In genomic region chr13:29411493-29411892, GRCh38 we compare ENCODE assay signal across 29 cellular contexts.
DNase-seq lines count a peak whose midpoint lies in the region; ATAC-seq, FAIRE-seq and TF ChIP-seq lines count a peak whose summit lies in the region.
"Had no signal": no experiment of that assay in that cellular context is flagged by ENCODE, and none has a peak within 500 bp of the region (broad histone marks: within the 10 kb centered on the region; RNA-seq: fewer than 3 reads in every experiment).

No MANE protein-coding gene starts in this region.

- H3K36me3 ChIP-seq in astrocyte (ENCODE audit: insufficient read depth, low read length), result no peaks in the 10 kb centered on the region
- H3K36me3 ChIP-seq in tibial artery, result no peaks in the 10 kb centered on the region
- H3K36me3 ChIP-seq: neural progenitor cell, sigmoid colon had no signal

- H3K27ac Mint-ChIP-seq in astrocyte (ENCODE audit: unreplicated experiment), result no peak overlapping the region
- H3K27ac Mint-ChIP-seq: activated CD4-positive, alpha-beta memory T cell treated with anti-CD3 and anti-CD28 coated beads, Interleukin-2, amount 10 ng/mL, durations not matched to agents 7 days and 5 days; activated naive CD8-positive, alpha-beta T cell treated with anti-CD3 and anti-CD28 coated beads, Interleukin-2, amount 10 ng/mL, durations not matched to agents 7 days and 5 days; CD4-positive, alpha-beta memory T cell; GM23338; neural progenitor cell had no signal

- H3K4me2 ChIP-seq in astrocyte (ENCODE audit: low read length), result no peak overlapping the region
- H3K4me2 ChIP-seq: GM23338, neural progenitor cell had no signal

- H3K9me3 Mint-ChIP-seq in astrocyte (ENCODE audit: unreplicated experiment), result peaks cover 4% of the 10 kb centered on the region
- H3K9me3 Mint-ChIP-seq: activated CD4-positive, alpha-beta memory T cell treated with anti-CD3 and anti-CD28 coated beads, Interleukin-2, amount 10 ng/mL, durations not matched to agents 7 days and 5 days had no signal

- H3K4me3 ChIP-seq in AG10803 (ENCODE audit: low read length) (no peak overlapping the region), HFF-Myc (replicated peaks; ENCODE audit: low read depth, low read length) (no peak overlapping the region), astrocyte (ENCODE audit: insufficient read depth, low read depth, low read length) (no peak overlapping the region), tibial artery (no peak overlapping the region)
- H3K4me3 ChIP-seq: GM12878, GM23338, neural progenitor cell, sigmoid colon had no signal

- no peaks in the 10 kb centered on the region for H3K4me1 Mint-ChIP-seq in astrocyte (ENCODE audit: low read depth, unreplicated experiment)
- H3K4me1 Mint-ChIP-seq: CD4-positive, alpha-beta memory T cell; GM23338 had no signal

- no peaks in the 10 kb centered on the region for H3K27me3 Mint-ChIP-seq in astrocyte (ENCODE audit: low read depth, unreplicated experiment)
- H3K27me3 Mint-ChIP-seq: activated CD4-positive, alpha-beta memory T cell treated with anti-CD3 and anti-CD28 coated beads, Interleukin-2, amount 10 ng/mL, durations not matched to agents 7 days and 5 days had no signal

- peak; percentile 29 for ATAC-seq in foreskin keratinocyte
- ATAC-seq: activated CD4-positive, CD25-positive, alpha-beta regulatory T cell treated with anti-CD3 and anti-CD28 coated beads, Interleukin-2, amount 50 U/mL, for 24 hours; esophagus mucosa; GM12878; GM23338; stimulated activated naive CD8-positive, alpha-beta T cell treated with anti-CD3 and anti-CD28 coated beads, Interleukin-15, Interleukin-2, amounts not matched to agents 100 U/mL and 50 U/mL, for 24 hours had no signal

- H3K27ac ChIP-seq in astrocyte (ENCODE audit: low read depth, low read length), result no peak overlapping the region
- H3K27ac ChIP-seq in foreskin keratinocyte, result no peak overlapping the region
- no peak overlapping the region for H3K27ac ChIP-seq in tibial artery
- H3K27ac ChIP-seq: neural progenitor cell, sigmoid colon had no signal

- H4K20me1 ChIP-seq in astrocyte (ENCODE audit: insufficient read depth, low read length), result no peaks in the 10 kb centered on the region

- no peaks in the 10 kb centered on the region for H3K4me1 ChIP-seq in astrocyte (ENCODE audit: insufficient read depth, low read length)
- H3K4me1 ChIP-seq in foreskin keratinocyte, result no peaks in the 10 kb centered on the region
- no peaks in the 10 kb centered on the region for H3K4me1 ChIP-seq in tibial artery
- H3K4me1 ChIP-seq: neural progenitor cell, sigmoid colon had no signal

- TF ChIP-seq CTCF in AG10803 (conservative IDR thresholded peaks at IDR 0.05; ENCODE audit: low read length) (no peak), HFF-Myc (IDR thresholded peaks at IDR 0.05; ENCODE audit: low read depth, low read length, missing control alignments) (no peak), astrocyte (IDR thresholded peaks at IDR 0.05; ENCODE audit: insufficient read depth, low read depth, low read length) (no peak), foreskin keratinocyte (conservative IDR thresholded peaks at IDR 0.05) (no peak), tibial artery (IDR thresholded peaks at IDR 0.05) (no peak)

- intact Hi-C loops in tibial artery (cut with DNase I; ENCODE audit: low total_unique reads), result no loop called here

- H2AFZ ChIP-seq in astrocyte (ENCODE audit: low read depth, low read length), result no peak overlapping the region
- H2AFZ ChIP-seq: GM23338, neural progenitor cell had no signal

- peak; percentile 74 for FAIRE-seq in astrocyte (lab: Jason Lieb, UNC)
- FAIRE-seq: GM12878 had no signal

- DNase-seq in AG10803 (ENCODE audit: low read depth) (peak; percentile 26), HFF-Myc (ENCODE audit: extremely low read depth, low read depth) (peak; percentile 63), astrocyte (ENCODE audit: low read depth) (peak; percentile 15), foreskin keratinocyte (no peak), NCI-H345 treated with DMSO at 0.1 percent for 48 hours (lab: John Stamatoyannopoulos, UW; ENCODE audit: unreplicated experiment) (no peak), NCI-H226 (no peak), HPDE6-E6E7 (ENCODE audit: extremely low spot score) (no peak), tibial artery (no peak)
- DNase-seq: activated CD4-positive, alpha-beta memory T cell treated with anti-CD3 and anti-CD28 coated beads, Interleukin-2, amount 10 ng/mL, durations not matched to agents 7 days and 5 days; activated effector memory CD4-positive, alpha-beta T cell treated with anti-CD3 and anti-CD28 coated beads, Interleukin-2, amount 50 U/mL, for 16 hours; activated naive CD8-positive, alpha-beta T cell treated with anti-CD3 and anti-CD28 coated beads, Interleukin-2, amount 10 ng/mL, durations not matched to agents 7 days and 5 days; activated T-cell treated with anti-CD3 and anti-CD28 coated beads for 4 hours; CD4-positive, alpha-beta memory T cell; DMS153; KG1; NCI-H1048; NCI-H1694 treated with DMSO at 0.1 percent for 48 hours; NCI-H2227 treated with DMSO at 0.1 percent for 48 hours; NCI-H748 treated with DMSO at 0.1 percent for 48 hours; Right ventricle myocardium superior; sigmoid colon; stimulated activated CD4-positive, alpha-beta T cell treated with anti-CD3 and anti-CD28 coated beads, Interleukin-15, amount 100 ng/mL, for 24 hours; stimulated activated naive CD8-positive, alpha-beta T cell treated with anti-CD3 and anti-CD28 coated beads, Interleukin-15, Interleukin-2, amounts not matched to agents 100 U/mL and 50 U/mL, for 24 hours; SW 1271 had no signal

- H3K9ac ChIP-seq in astrocyte (ENCODE audit: low read length), result no peak overlapping the region
- H3K9ac ChIP-seq: neural progenitor cell had no signal

- H3K79me2 ChIP-seq in astrocyte (ENCODE audit: insufficient read depth, low read length), result no peaks in the 10 kb centered on the region

- H3K4me3 Mint-ChIP-seq in astrocyte (ENCODE audit: unreplicated experiment), result no peak overlapping the region
- H3K4me3 Mint-ChIP-seq: activated CD4-positive, alpha-beta memory T cell treated with anti-CD3 and anti-CD28 coated beads, Interleukin-2, amount 10 ng/mL, durations not matched to agents 7 days and 5 days; activated naive CD8-positive, alpha-beta T cell treated with anti-CD3 and anti-CD28 coated beads, Interleukin-2, amount 10 ng/mL, durations not matched to agents 7 days and 5 days; CD4-positive, alpha-beta memory T cell; GM23338; neural progenitor cell had no signal

- no peaks in the 10 kb centered on the region for H3K9me3 ChIP-seq in astrocyte (ENCODE audit: insufficient read depth, low read depth, low read length)
- H3K9me3 ChIP-seq in tibial artery, result peaks cover 0 to 6% (median 0%) of the 10 kb centered on the region in 3 donors
- H3K9me3 ChIP-seq: sigmoid colon had no signal

- H3K27me3 ChIP-seq in astrocyte (ENCODE audit: insufficient read depth, low read length) (no peaks in the 10 kb centered on the region), foreskin keratinocyte (no peaks in the 10 kb centered on the region), tibial artery (no peaks in the 10 kb centered on the region)
- H3K27me3 ChIP-seq: neural progenitor cell, sigmoid colon had no signal

- H3K36me3 Mint-ChIP-seq in astrocyte (ENCODE audit: low read depth, unreplicated experiment), result no peaks in the 10 kb centered on the region
- H3K36me3 Mint-ChIP-seq: activated naive CD8-positive, alpha-beta T cell treated with anti-CD3 and anti-CD28 coated beads, Interleukin-2, amount 10 ng/mL, durations not matched to agents 7 days and 5 days; CD4-positive, alpha-beta memory T cell; neural progenitor cell had no signal

Comparison
In these comparisons a context has a peak if more than half of its experiments do, and no peak if none do; other contexts are left out.
1. DNase-seq: peak in AG10803 (single experiment), HFF-Myc (single experiment) and astrocyte (single experiment); none in foreskin keratinocyte (0 of 2), NCI-H345 treated with DMSO at 0.1 percent for 48 hours (single experiment), NCI-H226 (single experiment), HPDE6-E6E7 (single experiment) and tibial artery (0 of 2).